ENCODE assay signal across 8 cellular contexts in genomic region chr21:14403681-14404318, GRCh38. TPM values are rescaled to one million over a fixed set of nuclear protein-coding genes. Genes with fewer than 3 reads are reported as not detected.
DNase-seq lines count a peak whose midpoint lies in the region; ATAC-seq and TF ChIP-seq lines count a peak whose summit lies in the region.

No MANE protein-coding gene starts in this region.

- intact Hi-C loops in mucosa of descending colon (cut with DNase I, micrococcal nuclease), result loop anchor here in 1 of 2 donors (10.0 kb wide), 1 partner anchor 1191 kb away; no protein-coding TSS in a partner anchor

- H3K36me3 ChIP-seq in mucosa of descending colon (ENCODE audit: low read depth), result no peaks in the 10 kb centered on the region

- H3K9me3 ChIP-seq in mucosa of descending colon, result no peaks in the 10 kb centered on the region

- H3K36me3 Mint-ChIP-seq in chondrocyte (ENCODE audit: low read depth), result no peaks in the 10 kb centered on the region

- H3K4me1 Mint-ChIP-seq in chondrocyte (ENCODE audit: low read depth), result no peaks in the 10 kb centered on the region

- no peak overlapping the region for H3K4me3 ChIP-seq in mucosa of descending colon

- H3K4me3 Mint-ChIP-seq in chondrocyte (ENCODE audit: unreplicated experiment), result no peak overlapping the region

- H3K9me3 Mint-ChIP-seq in chondrocyte (ENCODE audit: low read depth), result peaks cover 9% of the 10 kb centered on the region

- H3K4me1 ChIP-seq in mucosa of descending colon (ENCODE audit: low read depth), result no peaks in the 10 kb centered on the region

- peak; percentile 86 for TF ChIP-seq CTCF in chondrocyte (IDR thresholded peaks at IDR 0.05)
- no peak for TF ChIP-seq CTCF in mucosa of descending colon (IDR thresholded peaks at IDR 0.05)

- no peak overlapping the region for H3K27ac Mint-ChIP-seq in chondrocyte (ENCODE audit: unreplicated experiment)

- ATAC-seq in GM21717 (IDR thresholded peaks at IDR 0.05; ENCODE audit: unreplicated experiment) (peak; percentile 47), mucosa of descending colon (peak; percentile 55)

- H3K27me3 Mint-ChIP-seq in chondrocyte (ENCODE audit: low read depth), result peaks cover 25% of the 10 kb centered on the region

- DNase-seq in DMS 273 (lab: John Stamatoyannopoulos, UW; ENCODE audit: unreplicated experiment) (peak; percentile 56), NCI-H524 treated with DMSO at 0.1 percent for 48 hours (lab: John Stamatoyannopoulos, UW) (peak; percentile 14), chondrocyte (ENCODE audit: low spot score) (no peak), mucosa of descending colon (peak in 1 of 3 donors; percentile 15), UCSD-AML1 (lab: John Stamatoyannopoulos, UW; ENCODE audit: unreplicated experiment) (no peak), cerebellar nuclear complex (lab: John Stamatoyannopoulos, UW) (no peak)
- no peak for DNase-seq in NK-92 treated with Interleukin-12 subunit alpha and Interleukin-12 subunit beta, amount 100 ng/mL, for 24 hours (lab: John Stamatoyannopoulos, UW)

RNA-seq across cellular contexts. Expression of gene HSPA13, which starts 20.9 kb away (rescaled TPM):
- total RNA-seq in chondrocyte, result 64.3 to 86.2 TPM (median 85.0 TPM) in 3 replicates
- 10 to 100 TPM in 2 of 3 donors, 1 to 10 TPM in 1; 7.7 to 18.4 (median 13.3) TPM for total RNA-seq in mucosa of descending colon

Comparison
In these comparisons a context has a peak if more than half of its experiments do, and no peak if none do; other contexts are left out.
1. DNase-seq: peak in DMS 273 (single experiment) and NCI-H524 treated with DMSO at 0.1 percent for 48 hours (single experiment); none in chondrocyte (single experiment), NK-92 treated with Interleukin-12 subunit alpha and Interleukin-12 subunit beta, amount 100 ng/mL, for 24 hours (single experiment), UCSD-AML1 (single experiment) and cerebellar nuclear complex (0 of 2).